1 cellular context compared by ENCODE assay signal in the genomic region with DNA sequence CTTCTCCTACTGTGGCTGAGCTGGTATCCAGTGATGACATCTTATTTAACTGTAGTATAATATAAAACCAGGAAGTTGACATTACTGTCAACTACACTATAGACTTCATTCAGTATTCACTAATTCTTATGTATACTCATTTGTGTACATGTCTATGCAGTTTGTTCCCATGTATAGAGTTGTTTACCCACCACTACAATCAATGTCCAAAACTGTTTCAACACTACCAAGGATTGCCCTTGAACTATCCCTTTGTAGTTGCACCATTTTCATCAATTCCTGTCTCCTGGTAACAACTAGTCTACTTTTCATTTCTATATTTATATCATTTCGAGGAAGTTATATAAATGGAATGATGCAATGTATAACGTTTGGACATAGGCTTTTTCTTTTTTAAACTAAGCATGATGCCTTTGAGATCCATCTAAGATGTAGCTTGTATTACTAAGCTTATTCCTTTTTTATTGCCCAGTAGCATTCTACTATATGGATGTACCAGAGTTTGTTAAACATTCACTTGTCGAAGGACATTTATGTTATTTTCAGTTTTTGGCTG.
A peak's percentile ranks its signal among the peaks of the same experiment; 100 is the strongest.
TF ChIP-seq lines count a peak whose summit lies in the region.

No MANE protein-coding gene starts in this region.

TF ChIP-seq in HepG2, 621 proteins besides CTCF, POLR2A, EP300 and RAD21 (continued from another document and continues in another):
- TF ChIP-seq ZNF512 (CRISPR knock-in tag; IDR thresholded peaks at IDR 0.05), result no peak
- TF ChIP-seq NFIC (IDR thresholded peaks at IDR 0.05; ENCODE audit: low read length), result peak; percentile 91
- no peak for TF ChIP-seq NONO (IDR thresholded peaks at IDR 0.05)
- TF ChIP-seq NONO (CRISPR knock-in tag; conservative IDR thresholded peaks at IDR 0.05), result no peak; the same call in 1 of the 2 replicates
- no peak for TF ChIP-seq CSRNP2 (CRISPR knock-in tag; conservative IDR thresholded peaks at IDR 0.05; ENCODE audit: low read depth)
- TF ChIP-seq SIX1 (CRISPR knock-in tag; IDR thresholded peaks at IDR 0.05; ENCODE audit: borderline replicate concordance), result peak; percentile 52; the same call in 1 of the 2 replicates
- TF ChIP-seq ZNF44 (CRISPR knock-in tag; IDR thresholded peaks at IDR 0.05), result no peak
- peak; percentile 98 for TF ChIP-seq ARID3A (IDR thresholded peaks at IDR 0.05; ENCODE audit: low read depth, low read length)
- no peak for TF ChIP-seq ZNF776 (CRISPR knock-in tag; IDR thresholded peaks at IDR 0.05)
- TF ChIP-seq, protein P1, sequence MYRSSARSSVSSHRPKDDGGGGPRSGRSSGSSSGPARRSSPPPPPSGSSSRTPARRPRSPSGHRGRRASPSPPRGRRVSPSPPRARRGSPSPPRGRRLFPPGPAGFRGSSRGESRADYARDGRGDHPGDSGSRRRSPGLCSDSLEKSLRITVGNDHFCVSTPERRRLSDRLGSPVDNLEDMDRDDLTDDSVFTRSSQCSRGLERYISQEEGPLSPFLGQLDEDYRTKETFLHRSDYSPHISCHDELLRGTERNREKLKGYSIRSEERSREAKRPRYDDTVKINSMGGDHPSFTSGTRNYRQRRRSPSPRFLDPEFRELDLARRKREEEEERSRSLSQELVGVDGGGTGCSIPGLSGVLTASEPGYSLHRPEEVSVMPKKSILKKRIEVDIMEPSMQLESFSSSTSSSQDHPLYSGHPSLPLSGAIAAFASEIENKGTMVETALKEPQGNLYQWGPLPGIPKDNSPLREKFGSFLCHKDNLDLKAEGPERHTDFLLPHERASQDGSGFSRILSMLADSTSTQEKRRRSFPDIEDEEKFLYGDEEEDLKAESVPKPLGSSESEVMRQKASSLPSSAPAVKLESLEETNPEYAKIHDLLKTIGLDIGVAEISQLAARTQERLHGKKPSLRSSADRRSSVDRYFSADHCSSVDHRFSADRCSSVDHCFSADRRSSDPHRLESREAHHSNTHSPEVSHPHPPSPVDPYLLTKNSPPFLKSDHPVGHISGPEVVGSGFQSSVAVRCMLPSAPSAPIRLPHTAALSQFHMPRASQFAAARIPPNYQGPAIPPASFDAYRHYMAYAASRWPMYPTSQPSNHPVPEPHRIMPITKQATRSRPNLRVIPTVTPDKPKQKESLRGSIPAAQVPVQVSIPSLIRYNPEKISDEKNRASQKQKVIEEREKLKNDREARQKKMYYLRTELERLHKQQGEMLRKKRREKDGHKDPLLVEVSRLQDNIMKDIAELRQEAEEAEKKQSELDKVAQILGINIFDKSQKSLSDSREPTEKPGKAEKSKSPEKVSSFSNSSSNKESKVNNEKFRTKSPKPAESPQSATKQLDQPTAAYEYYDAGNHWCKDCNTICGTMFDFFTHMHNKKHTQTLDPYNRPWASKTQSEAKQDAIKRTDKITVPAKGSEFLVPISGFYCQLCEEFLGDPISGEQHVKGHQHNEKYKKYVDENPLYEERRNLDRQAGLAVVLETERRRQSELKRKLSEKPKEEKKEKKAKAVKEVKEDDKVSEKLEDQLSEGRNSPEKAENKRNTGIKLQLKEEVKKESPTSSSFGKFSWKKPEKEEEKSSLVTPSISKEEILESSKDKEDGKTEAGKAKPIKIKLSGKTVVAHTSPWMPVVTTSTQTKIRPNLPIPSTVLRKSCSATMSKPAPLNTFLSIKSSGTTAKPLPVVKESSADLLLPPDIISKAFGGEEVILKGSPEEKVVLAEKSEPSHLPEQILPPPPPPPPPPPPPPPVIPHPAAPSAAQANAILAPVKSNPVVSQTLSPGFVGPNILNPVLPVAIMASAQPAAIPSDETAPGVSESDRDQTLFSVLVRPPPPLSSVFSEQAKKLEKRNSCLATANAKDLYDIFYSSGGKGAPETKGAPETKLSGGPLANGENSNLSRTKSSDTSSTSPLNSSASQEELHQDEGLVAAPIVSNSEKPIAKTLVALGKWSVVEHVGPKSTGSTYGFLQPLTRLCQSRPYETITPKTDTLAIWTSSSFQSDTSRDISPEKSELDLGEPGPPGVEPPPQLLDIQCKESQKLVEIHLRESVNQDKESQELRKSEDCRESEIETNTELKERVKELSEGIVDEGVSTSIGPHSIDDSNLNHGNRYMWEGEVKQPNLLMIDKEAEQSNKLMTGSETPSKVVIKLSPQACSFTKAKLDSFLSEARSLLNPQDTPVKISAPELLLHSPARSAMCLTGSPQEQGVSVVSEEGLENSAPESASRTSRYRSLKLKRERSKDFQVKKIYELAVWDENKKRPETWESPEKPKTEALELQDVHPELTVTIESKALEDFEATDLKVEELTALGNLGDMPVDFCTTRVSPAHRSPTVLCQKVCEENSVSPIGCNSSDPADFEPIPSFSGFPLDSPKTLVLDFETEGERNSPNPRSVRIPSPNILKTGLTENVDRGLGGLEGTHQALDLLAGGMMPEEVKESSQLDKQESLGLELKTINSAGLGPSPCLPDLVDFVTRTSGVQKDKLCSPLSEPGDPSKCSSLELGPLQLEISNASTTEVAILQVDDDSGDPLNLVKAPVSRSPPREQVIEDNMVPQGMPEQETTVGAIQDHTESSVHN (CRISPR knock-in tag; IDR thresholded peaks at IDR 0.05), result no peak
- peak; percentile 56; the same call in 1 of the 2 replicates for TF ChIP-seq NR2F2 (IDR thresholded peaks at IDR 0.05; ENCODE audit: borderline replicate concordance, low read depth)
- no peak for TF ChIP-seq ZFP62 (CRISPR knock-in tag; IDR thresholded peaks at IDR 0.05)
- TF ChIP-seq POLR2AphosphoS5 (IDR thresholded peaks at IDR 0.05; ENCODE audit: low read depth, low read length), result no peak
- TF ChIP-seq ZNF747 (CRISPR knock-in tag; IDR thresholded peaks at IDR 0.05; ENCODE audit: borderline replicate concordance), result 0 out of 2 replicates have a peak, but pooled peaks have one; percentile 32
- TF ChIP-seq NFKBIZ (CRISPR knock-in tag; IDR thresholded peaks at IDR 0.05), result 0 out of 2 replicates have a peak, but pooled peaks have one; percentile 47
- no peak for TF ChIP-seq KLF15 (CRISPR knock-in tag; IDR thresholded peaks at IDR 0.05; ENCODE audit: borderline replicate concordance)
- TF ChIP-seq RXRB (CRISPR knock-in tag; IDR thresholded peaks at IDR 0.05; ENCODE audit: borderline replicate concordance), result peak; percentile 88
- TF ChIP-seq ZNF749 (CRISPR knock-in tag; IDR thresholded peaks at IDR 0.05; ENCODE audit: borderline replicate concordance), result no peak
- TF ChIP-seq KDM4B (CRISPR knock-in tag; IDR thresholded peaks at IDR 0.05), result no peak
- no peak for TF ChIP-seq PREB (CRISPR knock-in tag; IDR thresholded peaks at IDR 0.05)
- TF ChIP-seq TCF7L2 (IDR thresholded peaks at IDR 0.05; ENCODE audit: low read depth, low read length), result peak; percentile 52; the same call in 1 of the 2 replicates
- TF ChIP-seq HOXA3 (CRISPR knock-in tag; IDR thresholded peaks at IDR 0.05), result no peak
- no peak; the same call in 1 of the 2 replicates for TF ChIP-seq ZBTB21 (CRISPR knock-in tag; IDR thresholded peaks at IDR 0.05)
- no peak for TF ChIP-seq ZNF879 (CRISPR knock-in tag; IDR thresholded peaks at IDR 0.05)
- no peak for TF ChIP-seq SIN3A (IDR thresholded peaks at IDR 0.05; ENCODE audit: borderline replicate concordance, low read depth, low read length)
- TF ChIP-seq ZNF607 (CRISPR knock-in tag; IDR thresholded peaks at IDR 0.05; ENCODE audit: borderline replicate concordance), result no peak
- no peak for TF ChIP-seq ZNF33A (CRISPR knock-in tag; IDR thresholded peaks at IDR 0.05; ENCODE audit: borderline replicate concordance)
- TF ChIP-seq BCL6 (CRISPR knock-in tag; IDR thresholded peaks at IDR 0.05), result peak; percentile 98
- no peak for TF ChIP-seq CCAR2 (optimal IDR thresholded peaks at IDR 0.05; ENCODE audit: low read depth, low read length)
- TF ChIP-seq ZNF780A (CRISPR knock-in tag; IDR thresholded peaks at IDR 0.05), result no peak
- no peak for TF ChIP-seq NFIB (CRISPR knock-in tag; IDR thresholded peaks at IDR 0.05; ENCODE audit: borderline replicate concordance)
- TF ChIP-seq HBP1 (CRISPR knock-in tag; IDR thresholded peaks at IDR 0.05; ENCODE audit: low read depth), result no peak
- TF ChIP-seq ZHX2 (IDR thresholded peaks at IDR 0.05; ENCODE audit: low read depth), result no peak
- no peak for TF ChIP-seq ZHX2 (CRISPR knock-in tag; IDR thresholded peaks at IDR 0.05; ENCODE audit: borderline replicate concordance)
- TF ChIP-seq NCOA5 (CRISPR knock-in tag; IDR thresholded peaks at IDR 0.05), result no peak
